In the genomic region with DNA sequence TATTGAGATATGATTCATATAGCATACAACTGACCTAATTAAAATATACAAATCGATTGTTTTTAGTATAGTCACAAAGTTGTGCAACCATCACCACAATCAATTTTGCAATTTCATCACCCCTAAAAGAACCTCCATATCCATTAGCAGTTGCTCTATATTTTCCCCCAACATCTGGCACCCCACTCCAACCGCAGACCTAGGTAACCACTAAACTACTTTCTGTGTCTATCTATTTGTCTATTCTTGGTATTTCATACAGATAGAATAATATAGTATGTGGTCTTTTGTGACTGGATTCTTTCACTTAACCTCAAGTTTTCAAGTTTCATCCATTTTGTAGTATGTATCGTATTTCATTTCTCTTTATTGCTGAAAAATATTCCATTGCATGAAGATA, we compare ENCODE assay signal across 11 cellular contexts.
"Had no signal": no experiment of that assay in that cellular context is flagged by ENCODE, and none has a peak within 500 bp of the region (broad histone marks: within the 10 kb centered on the region; RNA-seq: fewer than 3 reads in every experiment).

No MANE protein-coding gene starts in this region.

- H3K4me2 ChIP-seq: GM23338 had no signal

- H3K9me3 ChIP-seq: HAP-1 had no signal

- ATAC-seq: GM23338, HCT116 had no signal

- H3K4me1 ChIP-seq: HAP-1 had no signal

- H3K36me3 ChIP-seq: HAP-1 had no signal

- H3K27ac ChIP-seq: GM23248 had no signal

- H3K9ac ChIP-seq: GM23248 had no signal

- DNase-seq: GM23248, GOT3, H7, H9, HCEC 1CT, HFFc6 had no signal

- FAIRE-seq: H1, H54 had no signal

- H2AFZ ChIP-seq: GM23248, GM23338 had no signal

- H3K4me3 ChIP-seq: GM23248, GM23338, HAP-1 had no signal
